Comparison of ENCODE assay signal across 10 cellular contexts in genomic region chr13:66995366-66995663, GRCh38.
DNase-seq lines count a peak whose midpoint lies in the region; ATAC-seq, FAIRE-seq and TF ChIP-seq lines count a peak whose summit lies in the region.
"Had no signal": no experiment of that assay in that cellular context is flagged by ENCODE, and none has a peak within 500 bp of the region (broad histone marks: within the 10 kb centered on the region; RNA-seq: fewer than 3 reads in every experiment).

No MANE protein-coding gene starts in this region.

- no peak for TF ChIP-seq RAD21 in A549 (conservative IDR thresholded peaks at IDR 0.05 in 1 of 2, IDR thresholded peaks at IDR 0.05 in 1 of 2)

- ATAC-seq in A549, result peak in 1 of 2 experiments; percentile 5; a peak in 2 of 6 replicates
- peak; percentile 86 for ATAC-seq in GM19397 (IDR thresholded peaks at IDR 0.05; ENCODE audit: unreplicated experiment)
- ATAC-seq in HG02970 (IDR thresholded peaks at IDR 0.05; ENCODE audit: low FRiP score, unreplicated experiment), result peak; percentile 75

- POLR2A ChIA-PET in A549 (lab: Yijun Ruan, JAX), result no interaction called here

- H3K9me3 ChIP-seq in A549, result no peaks in the 10 kb centered on the region
- H3K9me3 ChIP-seq in MM.1S (replicated peaks; ENCODE audit: insufficient read depth, low read length), result no peaks in the 10 kb centered on the region
- H3K9me3 ChIP-seq: prostate gland had no signal

- no peaks in the 10 kb centered on the region for H3K36me3 ChIP-seq in MM.1S (replicated peaks; ENCODE audit: insufficient read depth, low read length)
- H3K36me3 ChIP-seq: prostate gland had no signal

- peak overlapping the region; percentile 40; the same call in 2 of the 3 replicates for H3K4me3 ChIP-seq in A549
- peak overlapping the region; percentile 33; the same call in 1 of the 2 replicates for H3K4me3 ChIP-seq in MM.1S (ENCODE audit: low read length)
- H3K4me3 ChIP-seq: prostate gland had no signal

- peaks cover 30% of the 10 kb centered on the region for H3F3A ChIP-seq in MM.1S (ENCODE audit: insufficient read depth, low read length)

- H3K27me3 ChIP-seq in MM.1S (replicated peaks; ENCODE audit: insufficient read depth, low read length), result no peaks in the 10 kb centered on the region

- DNase-seq in A549 (ENCODE audit: low read depth in 1 of 2, low spot score in 1 of 2) (no peak), MM.1S (peak; percentile 84), NCI-H524 (lab: John Stamatoyannopoulos, UW) (no peak), SIG-M5 (lab: John Stamatoyannopoulos, UW) (no peak), DMS53 (lab: John Stamatoyannopoulos, UW) (no peak), T-helper 1 cell (no peak)
- DNase-seq: activated naive CD4-positive, alpha-beta T cell treated with anti-CD3 and anti-CD28 coated beads, Interleukin-2, amount 10 ng/mL, durations not matched to agents 7 days and 5 days had no signal

- H3K9ac ChIP-seq in MM.1S (ENCODE audit: low read length), result peak overlapping the region; percentile 41; the same call in 1 of the 2 replicates

- no peak for TF ChIP-seq POLR2A in A549 (IDR thresholded peaks at IDR 0.05; ENCODE audit: low read length)

- TF ChIP-seq CTCF in A549 (IDR thresholded peaks at IDR 0.05) (no peak), MM.1S (IDR thresholded peaks at IDR 0.05; ENCODE audit: low read length) (no peak)

- no peaks in the 10 kb centered on the region for H3K79me2 ChIP-seq in MM.1S (ENCODE audit: low read length)

- no peak for TF ChIP-seq EP300 in A549 (IDR thresholded peaks at IDR 0.05)

- 38% methylated on average over 1 of the region's 1 CpG for WGBS in A549 (ENCODE audit: missing lambda C conversion rate)

- FAIRE-seq in A549 (lab: Jason Lieb, UNC), result no peak

- no peaks in the 10 kb centered on the region for H3K9me2 ChIP-seq in MM.1S (replicated peaks; ENCODE audit: insufficient read depth, low read length)

- CTCF ChIA-PET in A549 (lab: Yijun Ruan, JAX), result interaction anchor here (1.6 to 2.0 kb wide), 2 partner anchors 10 to 1339 kb away, joined by 4 to 6 read pairs; no protein-coding TSS in a partner anchor

- peak overlapping the region; percentile 31; the same call in 1 of the 2 replicates for H2AFZ ChIP-seq in MM.1S (ENCODE audit: low read length)

- peak overlapping the region; percentile 80 to 88 for H3K27ac ChIP-seq in A549
- H3K27ac ChIP-seq in MM.1S (ENCODE audit: low read length), result peak overlapping the region; percentile 89
- H3K27ac ChIP-seq: prostate gland had no signal

- H3K4me2 ChIP-seq in A549, result peak overlapping the region; percentile 82
- peak overlapping the region; percentile 55 for H3K4me2 ChIP-seq in MM.1S (ENCODE audit: low read depth, low read length)

- H3K4me1 ChIP-seq in A549 (peaks cover 46% of the 10 kb centered on the region), MM.1S (ENCODE audit: low read length) (peaks cover 15% of the 10 kb centered on the region)
- H3K4me1 ChIP-seq: prostate gland had no signal

- H4K20me1 ChIP-seq in MM.1S (ENCODE audit: insufficient read depth, low read length), result no peaks in the 10 kb centered on the region

TF ChIP-seq in A549, 52 proteins besides CTCF, POLR2A, EP300 and RAD21:
- TF ChIP-seq MAZ (IDR thresholded peaks at IDR 0.05; ENCODE audit: borderline replicate concordance, low read depth, low read length) (no peak), RCOR1 (IDR thresholded peaks at IDR 0.05; ENCODE audit: low read depth, low read length) (no peak), USF2 (IDR thresholded peaks at IDR 0.05) (no peak), ZNF302 (CRISPR knock-in tag; IDR thresholded peaks at IDR 0.05) (no peak), MAFK (IDR thresholded peaks at IDR 0.05; ENCODE audit: partially characterized antibody) (peak; percentile 74)
TF ChIP-seq in A549: peak in this region for 1.
